Comparison of ENCODE assay signal across 14 cellular contexts in genomic region chr1:71043061-71043460, GRCh38. TPM values are rescaled to one million over a fixed set of nuclear protein-coding genes. Genes with fewer than 3 reads are reported as not detected.
DNase-seq lines count a peak whose midpoint lies in the region; ATAC-seq, FAIRE-seq and TF ChIP-seq lines count a peak whose summit lies in the region.
"Had no signal": no experiment of that assay in that cellular context is flagged by ENCODE, and none has a peak within 500 bp of the region (broad histone marks: within the 10 kb centered on the region; RNA-seq: fewer than 3 reads in every experiment).

No MANE protein-coding gene starts in this region.

- no peak overlapping the region for H2AFZ ChIP-seq in K562 (ENCODE audit: low read depth, low read length)

- TF ChIP-seq CTCF in A673 (conservative IDR thresholded peaks at IDR 0.05; ENCODE audit: low read depth, low read length) (no peak), K562 (IDR thresholded peaks at IDR 0.05 in 2 of 3, conservative IDR thresholded peaks at IDR 0.05 in 1 of 3; ENCODE audit: insufficient read depth in 2 of 3, low read depth in 1 of 3, low read length in 3 of 3) (no peak)

- TF ChIP-seq POLR2A in K562 (conservative IDR thresholded peaks at IDR 0.05): no peak

- intact Hi-C loops in A673 (cut with micrococcal nuclease; ENCODE audit: unreplicated experiment) (loop anchor here (10.0 kb wide), 1 partner anchor 608 kb away; no protein-coding TSS in a partner anchor), K562 (cut with micrococcal nuclease) (loop anchor here (10.0 kb wide), 1 partner anchor 288 kb away; no protein-coding TSS in a partner anchor)

- BruUV-seq in A673 (replicated peaks; lab: Mats Ljungman, UMichigan): no TSS peak
- no TSS peak for BruUV-seq in K562 (replicated peaks; lab: Mats Ljungman, UMichigan)

- peak overlapping the region in 1 of 2 experiments; percentile 39; a peak in 2 of 4 replicates for H3K9ac ChIP-seq in K562 (ENCODE audit: insufficient read depth in 1 of 2, low read depth in 2 of 2, low read length in 2 of 2)
- H3K9ac ChIP-seq in subcutaneous abdominal adipose tissue (ENCODE audit: low read length in 5 of 5): peak overlapping the region in 1 of 5 donors; percentile 64

- peak overlapping the region; percentile 39 for H3K4me2 ChIP-seq in K562 (ENCODE audit: insufficient read depth, low read length)

- peaks cover 89% of the 10 kb centered on the region for H3K79me2 ChIP-seq in K562 (ENCODE audit: control insufficient read depth, insufficient read depth, low read length)

- H3K27ac ChIP-seq in A673 (ENCODE audit: low read depth, low read length, poor library complexity, severe bottlenecking): no peak overlapping the region
- peak overlapping the region; percentile 3; the same call in 1 of the 3 replicates for H3K27ac ChIP-seq in K562 (ENCODE audit: extremely low read depth, low read depth, low read length)
- peak overlapping the region; percentile 61 for H3K27ac ChIP-seq in subcutaneous abdominal adipose tissue (ENCODE audit: low read depth, low read length)
- H3K27ac ChIP-seq: HL-60 had no signal

- peak overlapping the region; percentile 85 for H3K4me3 ChIP-seq in A673 (ENCODE audit: low read depth, low read length, poor library complexity, severe bottlenecking)
- peak overlapping the region; percentile 33; the same call in 1 of the 2 replicates for H3K4me3 ChIP-seq in K562
- H3K4me3 ChIP-seq in subcutaneous abdominal adipose tissue (ENCODE audit: low read depth in 1 of 5, low read length in 5 of 5): peak overlapping the region in 3 of 5 donors; percentile 12 to 50 (median 22)

- TF ChIP-seq RAD21 in K562 (CRISPR knock-in tag; conservative IDR thresholded peaks at IDR 0.05 in 1 of 2, IDR thresholded peaks at IDR 0.05 in 1 of 2): no peak

- TF ChIP-seq EP300 in K562 (IDR thresholded peaks at IDR 0.05; ENCODE audit: low read length): no peak; the same call in 1 of the 2 replicates

- no peaks in the 10 kb centered on the region for H4K20me1 ChIP-seq in K562 (replicated peaks; ENCODE audit: control insufficient read depth, insufficient read depth, low read length)

- in situ Hi-C loops in K562 (cut with MboI): no loop called here

- POLR2A ChIA-PET in A673 (lab: Charles Lee; ENCODE audit: low non-redundant PET) (no interaction called here), K562 (lab: Yijun Ruan, JAX) (interaction anchor here (0.7 to 1.3 kb wide), 3 partner anchors 9 to 660 kb away, joined by 3 to 6 read pairs (median 3); no protein-coding TSS in a partner anchor)

- CTCF ChIA-PET in A673 (lab: Charles Lee) (no interaction called here), K562 (lab: Yijun Ruan, JAX; ENCODE audit: low intra/inter-chr PET ratio) (no interaction called here)

- FAIRE-seq in K562 (lab: Jason Lieb, UNC): no peak

- H3K9me1 ChIP-seq in K562 (ENCODE audit: control insufficient read depth, insufficient read depth, low read length): no peaks in the 10 kb centered on the region

- H3K4me1 ChIP-seq in A673 (ENCODE audit: insufficient read depth, low read length, poor library complexity, severe bottlenecking) (peaks cover 42% of the 10 kb centered on the region), K562 (replicated peaks in 1 of 2; ENCODE audit: control insufficient read depth in 2 of 2, insufficient read depth in 2 of 2, low read length in 2 of 2) (peaks cover 18 to 32% of the 10 kb centered on the region in 2 experiments), subcutaneous abdominal adipose tissue (ENCODE audit: control insufficient read depth in 5 of 5, insufficient read depth in 5 of 5, low read length in 5 of 5) (peaks cover 0 to 47% (median 35%) of the 10 kb centered on the region in 5 donors)
- H3K4me1 ChIP-seq: Caco-2 had no signal

- no peaks in the 10 kb centered on the region for H3K27me3 ChIP-seq in A673 (replicated peaks; ENCODE audit: insufficient read depth, low read depth, low read length, poor library complexity)
- H3K27me3 ChIP-seq in K562 (ENCODE audit: control insufficient read depth in 2 of 2, insufficient read depth in 2 of 2, low read length in 2 of 2): no peaks in the 10 kb centered on the region; a peak in 1 of 5 replicates
- H3K27me3 ChIP-seq in subcutaneous abdominal adipose tissue (ENCODE audit: control insufficient read depth in 5 of 5, insufficient read depth in 4 of 5, low read length in 5 of 5): peaks cover 0 to 17% (median 7%) of the 10 kb centered on the region in 5 donors

- peaks cover 27% of the 10 kb centered on the region for H3K36me3 ChIP-seq in A673 (ENCODE audit: insufficient read depth, low read length, poor library complexity, severe bottlenecking)
- H3K36me3 ChIP-seq in K562 (ENCODE audit: control insufficient read depth, insufficient read depth, low read length): peaks cover 33% of the 10 kb centered on the region
- H3K36me3 ChIP-seq in subcutaneous abdominal adipose tissue (ENCODE audit: control insufficient read depth in 5 of 5, insufficient read depth in 5 of 5, low read length in 5 of 5): peaks cover 0 to 5% (median 0%) of the 10 kb centered on the region in 5 donors

- H3K9me3 ChIP-seq in A673 (ENCODE audit: low read depth, low read length, poor library complexity, severe bottlenecking) (no peaks in the 10 kb centered on the region), K562 (replicated peaks; ENCODE audit: control insufficient read depth, insufficient read depth, low read depth, low read length) (no peaks in the 10 kb centered on the region), subcutaneous abdominal adipose tissue (ENCODE audit: control insufficient read depth in 5 of 5, low read length in 5 of 5) (no peaks in the 10 kb centered on the region)
- H3K9me3 ChIP-seq: Caco-2, HAP-1 had no signal

- ATAC-seq in K562: no peak
- ATAC-seq in HG02885 (IDR thresholded peaks at IDR 0.05; ENCODE audit: poor library complexity, unreplicated experiment): no peak
- no peak for ATAC-seq in HG02884 (IDR thresholded peaks at IDR 0.05; ENCODE audit: unreplicated experiment)
- ATAC-seq in GM19455 (IDR thresholded peaks at IDR 0.05; ENCODE audit: unreplicated experiment): no peak

- no peak for DNase-seq in A673 (ENCODE audit: low spot score)
- peak; percentile 57 for DNase-seq in OCI-M1 (lab: John Stamatoyannopoulos, UW)
- no peak for DNase-seq in K562 (ENCODE audit: extremely low read depth in 1 of 4, low spot score in 3 of 4)
- DNase-seq: Caco-2; CD8-positive, alpha-beta memory T cell; GOT3; KBM-7 had no signal

TF ChIP-seq in K562, 482 proteins besides CTCF, POLR2A, EP300 and RAD21 (continues in another document):
- TF ChIP-seq PKNOX1 (IDR thresholded peaks at IDR 0.05): peak; percentile 52; the same call in 1 of the 2 replicates

RNA-seq across cellular contexts. Expression of gene PTGER3, which starts 4.6 kb away (rescaled TPM):
- total RNA-seq in A673 (2021) (96.0 and 107 TPM in 2 replicates), K562 (2014; rRNA removed) (14.2 and 26.2 TPM in 2 replicates), K562 (2014; rRNA removed; fragmentation: Illumina TruSeq; extraction: Trizol) (19.0 and 19.2 TPM in 2 replicates), K562 (2015; rRNA removed; fragmentation: Illumina TruSeq; extraction: Trizol) (18.4 and 20.0 TPM in 2 replicates), K562 (2021) (28.5 and 33.3 TPM in 2 replicates)
- 14.8 and 15.1 TPM in 2 replicates for total RNA-seq in K562 (2011; cell fraction: chromatin; rRNA removed; ENCODE audit: low replicate concordance)
- total RNA-seq in K562 (2011; cell fraction: nucleolus; rRNA removed): 13.7 and 16.2 TPM in 2 replicates
- total RNA-seq in K562 (2011; cell fraction: nucleoplasm; rRNA removed): 13.1 and 24.9 TPM in 2 replicates
- polyA plus RNA-seq in K562 (2011; rRNA removed) (3.2 and 4.5 TPM in 2 replicates), K562 (2014; fragmentation: Illumina TruSeq; extraction: Trizol) (11.6 and 14.6 TPM in 2 replicates), K562 (2014; fragmentation: Nextera tagmentation; extraction: Ambion mirVana) (1 to 10 TPM; 3.8 to 5.1 TPM), K562 (2014; rRNA removed) (9.7 and 17.7 TPM in 2 replicates)
- polyA plus RNA-seq in K562 (2011; cell fraction: cytosol; rRNA removed): 3.3 and 10.5 TPM in 2 replicates
- 4.9 and 8.3 TPM in 2 replicates for polyA plus RNA-seq in K562 (2011; cell fraction: nucleus; rRNA removed)
- 15.2 and 16.0 TPM in 2 replicates for polyA plus RNA-seq in K562 (2012)
- polyA minus RNA-seq in K562 (2011; rRNA and poly(A)+ RNA removed): 5.3 and 6.0 TPM in 2 replicates
- 5.9 and 7.3 TPM in 2 replicates for polyA minus RNA-seq in K562 (2011; cell fraction: cytosol; rRNA and poly(A)+ RNA removed)
- 8.1 and 9.1 TPM in 2 replicates for polyA minus RNA-seq in K562 (2011; cell fraction: nucleus; rRNA and poly(A)+ RNA removed)
- total RNA-seq: A172; Caco-2; CD8-positive, alpha-beta memory T cell had no signal
- polyA plus RNA-seq: CD8-positive, alpha-beta memory T cell had no signal

RNA-seq across cellular contexts. Expression of gene ZRANB2, which starts 37.8 kb away (rescaled TPM):
- 112 and 113 TPM in 2 replicates for total RNA-seq in A673 (2021)
- 82.9 and 341 TPM in 2 replicates for total RNA-seq in K562 (2011; cell fraction: chromatin; rRNA removed; ENCODE audit: low replicate concordance)
- total RNA-seq in K562 (2011; cell fraction: nucleolus; rRNA removed): 32.4 and 47.8 TPM in 2 replicates
- total RNA-seq in K562 (2011; cell fraction: nucleoplasm; rRNA removed): 107 and 212 TPM in 2 replicates
- total RNA-seq in K562 (2014; rRNA removed): 80.8 and 86.5 TPM in 2 replicates
- total RNA-seq in K562 (2014; rRNA removed; fragmentation: Illumina TruSeq; extraction: Trizol): 86.0 and 108 TPM in 2 replicates
- total RNA-seq in K562 (2015; rRNA removed; fragmentation: Illumina TruSeq; extraction: Trizol): 75.5 and 88.3 TPM in 2 replicates
- 129 and 134 TPM in 2 replicates for total RNA-seq in K562 (2021)
- polyA plus RNA-seq in K562 (2011; rRNA removed): 230 and 264 TPM in 2 replicates
- polyA plus RNA-seq in K562 (2011; cell fraction: cytosol; rRNA removed): 17.5 and 48.4 TPM in 2 replicates
- polyA plus RNA-seq in K562 (2011; cell fraction: nucleus; rRNA removed): 309 and 554 TPM in 2 replicates
- polyA plus RNA-seq in K562 (2012): 109 and 124 TPM in 2 replicates
- polyA plus RNA-seq in K562 (2014; fragmentation: Illumina TruSeq; extraction: Trizol): 207 and 240 TPM in 2 replicates
- polyA plus RNA-seq in K562 (2014; fragmentation: Nextera tagmentation; extraction: Ambion mirVana): 100 to 1,000 TPM; 194 to 244 TPM
- polyA plus RNA-seq in K562 (2014; rRNA removed): 157 TPM in 2 replicates
- 108 and 129 TPM in 2 replicates for polyA minus RNA-seq in K562 (2011; rRNA and poly(A)+ RNA removed)
- 28.0 and 33.2 TPM in 2 replicates for polyA minus RNA-seq in K562 (2011; cell fraction: cytosol; rRNA and poly(A)+ RNA removed)
- 82.8 and 171 TPM in 2 replicates for polyA minus RNA-seq in K562 (2011; cell fraction: nucleus; rRNA and poly(A)+ RNA removed)

Comparison
In these comparisons a context has a peak if more than half of its experiments do, and no peak if none do; other contexts are left out.
1. H3K4me3 ChIP-seq: peak in every context shown above with its lines; median percentile 85 in A673; 33 in K562; 22 in subcutaneous abdominal adipose tissue.